9 cellular contexts compared by ENCODE assay signal in genomic region chr1:70207492-70207891, GRCh38. TPM values are rescaled to one million over a fixed set of nuclear protein-coding genes. Genes with fewer than 3 reads are reported as not detected.
DNase-seq lines count a peak whose midpoint lies in the region; ATAC-seq and TF ChIP-seq lines count a peak whose summit lies in the region.
"Had no signal": no experiment of that assay in that cellular context is flagged by ENCODE, and none has a peak within 500 bp of the region (broad histone marks: within the 10 kb centered on the region; RNA-seq: fewer than 3 reads in every experiment).

No MANE protein-coding gene starts in this region.

- H3K4me1 Mint-ChIP-seq in T-helper 1 cell treated with Interleukin-12 subunit alpha and Interleukin-12 subunit beta and Interleukin-4 antibody, amounts not matched to agents 30 μg/mL and 1 μg/mL, for 36 hours (ENCODE audit: low read depth): peaks cover 44% of the 10 kb centered on the region
- H3K4me1 Mint-ChIP-seq in osteocyte (ENCODE audit: unreplicated experiment): peaks cover 50% of the 10 kb centered on the region

- intact Hi-C loops in mammary epithelial cell (cut with micrococcal nuclease): loop anchor here (5.0 kb wide), 1 partner anchor 280 kb away; no protein-coding TSS in a partner anchor

- H3K9me3 ChIP-seq in mammary epithelial cell (replicated peaks; ENCODE audit: insufficient read depth, low read length): no peaks in the 10 kb centered on the region

- no peak for ATAC-seq in HG02884 (IDR thresholded peaks at IDR 0.05; ENCODE audit: unreplicated experiment)

- DNase-seq in T-helper 1 cell: no peak
- no peak for DNase-seq in NB4 (ENCODE audit: low read depth)
- DNase-seq in mammary epithelial cell: no peak
- no peak for DNase-seq in osteocyte (ENCODE audit: extremely low spot score, unreplicated experiment)
- DNase-seq in SHP77 treated with DMSO at 0.1 percent for 48 hours (lab: John Stamatoyannopoulos, UW): no peak
- no peak for DNase-seq in COLO668 (lab: John Stamatoyannopoulos, UW; ENCODE audit: unreplicated experiment)
- DNase-seq: amniotic stem cell had no signal

- BruUV-seq in mammary epithelial cell (replicated peaks; lab: Mats Ljungman, UMichigan): no TSS peak

- peak overlapping the region; percentile 63 for H3K4me3 Mint-ChIP-seq in T-helper 1 cell treated with Interleukin-12 subunit alpha and Interleukin-12 subunit beta and Interleukin-4 antibody, amounts not matched to agents 30 μg/mL and 1 μg/mL, for 36 hours
- peak overlapping the region; percentile 97 for H3K4me3 Mint-ChIP-seq in osteocyte (ENCODE audit: unreplicated experiment)

- no peak overlapping the region for H2AFZ ChIP-seq in mammary epithelial cell (ENCODE audit: low read depth, low read length)

- H3K4me1 ChIP-seq in mammary epithelial cell (ENCODE audit: insufficient read depth, low read length): peaks cover 8% of the 10 kb centered on the region

- H3K27me3 ChIP-seq in mammary epithelial cell (ENCODE audit: insufficient read depth, low read length): no peaks in the 10 kb centered on the region

- H4K20me1 ChIP-seq in mammary epithelial cell (ENCODE audit: insufficient read depth, low read length): no peaks in the 10 kb centered on the region

- peak overlapping the region; percentile 98 for H3K4me3 ChIP-seq in NB4 (ENCODE audit: low read depth, low read length)
- peak overlapping the region in 2 of 3 experiments; percentile 77 to 91 for H3K4me3 ChIP-seq in mammary epithelial cell (replicated peaks in 1 of 3; ENCODE audit: insufficient read depth in 1 of 3, low read depth in 2 of 3, low read length in 3 of 3)

- no peak for TF ChIP-seq POLR2A in NB4 (IDR thresholded peaks at IDR 0.05; ENCODE audit: extremely low read depth, insufficient read length)

- peaks cover 16% of the 10 kb centered on the region for H3K36me3 Mint-ChIP-seq in T-helper 1 cell treated with Interleukin-12 subunit alpha and Interleukin-12 subunit beta and Interleukin-4 antibody, amounts not matched to agents 30 μg/mL and 1 μg/mL, for 36 hours (ENCODE audit: low read depth)
- peaks cover 6% of the 10 kb centered on the region for H3K36me3 Mint-ChIP-seq in osteocyte (ENCODE audit: unreplicated experiment)

- peaks cover 99% of the 10 kb centered on the region for H3K79me2 ChIP-seq in mammary epithelial cell (ENCODE audit: insufficient read depth, low read length)

- H3K36me3 ChIP-seq in mammary epithelial cell (ENCODE audit: insufficient read depth, low read length): no peaks in the 10 kb centered on the region

- no peak overlapping the region for H3K9ac ChIP-seq in mammary epithelial cell (ENCODE audit: insufficient read depth, low read length)

- TF ChIP-seq CTCF in NB4 (IDR thresholded peaks at IDR 0.05; ENCODE audit: low read depth, low read length) (no peak), mammary epithelial cell (conservative IDR thresholded peaks at IDR 0.05 in 1 of 2, IDR thresholded peaks at IDR 0.05 in 1 of 2; ENCODE audit: extremely low read depth in 1 of 2, insufficient read depth in 1 of 2, low read depth in 1 of 2, low read length in 2 of 2) (no peak), osteocyte (IDR thresholded peaks at IDR 0.05) (no peak)

- 75% methylated on average over 4 of the region's 4 CpGs for WGBS in mammary epithelial cell (ENCODE audit: low coverage, missing lambda C conversion rate)

- H3K27ac ChIP-seq in mammary epithelial cell (ENCODE audit: insufficient read depth, low read depth, low read length): no peak overlapping the region

- no peaks in the 10 kb centered on the region for H3K9me3 Mint-ChIP-seq in T-helper 1 cell treated with Interleukin-12 subunit alpha and Interleukin-12 subunit beta and Interleukin-4 antibody, amounts not matched to agents 30 μg/mL and 1 μg/mL, for 36 hours
- H3K9me3 Mint-ChIP-seq in osteocyte (ENCODE audit: unreplicated experiment): no peaks in the 10 kb centered on the region

- no peaks in the 10 kb centered on the region for H3K27me3 Mint-ChIP-seq in T-helper 1 cell treated with Interleukin-12 subunit alpha and Interleukin-12 subunit beta and Interleukin-4 antibody, amounts not matched to agents 30 μg/mL and 1 μg/mL, for 36 hours (ENCODE audit: low read depth)
- H3K27me3 Mint-ChIP-seq in osteocyte (ENCODE audit: unreplicated experiment): no peaks in the 10 kb centered on the region

- dilution Hi-C loops in mammary epithelial cell (cut with HindIII; ENCODE audit: low sequenced_read_pairs): no loop called here

- H3K4me2 ChIP-seq in mammary epithelial cell (ENCODE audit: insufficient read depth, low read depth, low read length): peak overlapping the region; percentile 98

- in situ Hi-C loops in mammary epithelial cell (cut with MboI; ENCODE audit: low sequenced_read_pairs in 2 of 2): no loop called here

- H3K27ac Mint-ChIP-seq in T-helper 1 cell treated with Interleukin-12 subunit alpha and Interleukin-12 subunit beta and Interleukin-4 antibody, amounts not matched to agents 30 μg/mL and 1 μg/mL, for 36 hours: peak overlapping the region; percentile 45
- H3K27ac Mint-ChIP-seq in osteocyte (ENCODE audit: unreplicated experiment): no peak overlapping the region

- CTCF ChIA-PET in mammary epithelial cell (lab: Charles Lee; ENCODE audit: low non-redundant PET): no interaction called here

RNA-seq across cellular contexts. Expression of gene LRRC40, which starts 2.1 kb away (rescaled TPM):
- total RNA-seq in mammary epithelial cell (10 to 100 TPM; 18.2 to 20.7 TPM), osteocyte (16.2 and 17.1 TPM in 2 replicates)
- 9.8 TPM for polyA plus RNA-seq in mammary epithelial cell
- polyA minus RNA-seq in mammary epithelial cell: 7.4 TPM

RNA-seq across cellular contexts. Expression of gene SRSF11, which starts 13.7 kb away (rescaled TPM):
- total RNA-seq in mammary epithelial cell (100 to 1,000 TPM in 1 of 2 donors, 10 to 100 TPM in 1; 95.0 to 141 TPM), osteocyte (209 and 214 TPM in 2 replicates)
- polyA plus RNA-seq in mammary epithelial cell: 116 TPM
- polyA minus RNA-seq in mammary epithelial cell: 57.2 TPM
